In genomic region chr17:75091855-75092327, GRCh38 we compare ENCODE assay signal across 1 cellular context.
TF ChIP-seq lines count a peak whose summit lies in the region.

No MANE protein-coding gene starts in this region.

TF ChIP-seq in HCT116, 20 proteins besides CTCF, POLR2A, EP300 and RAD21:
- TF ChIP-seq EGR1 (IDR thresholded peaks at IDR 0.05; ENCODE audit: low read depth) (no peak), POLR2AphosphoS5 (IDR thresholded peaks at IDR 0.05; ENCODE audit: low read depth, low read length) (peak; percentile 13; the same call in 1 of the 2 replicates)
